In the genomic region with DNA sequence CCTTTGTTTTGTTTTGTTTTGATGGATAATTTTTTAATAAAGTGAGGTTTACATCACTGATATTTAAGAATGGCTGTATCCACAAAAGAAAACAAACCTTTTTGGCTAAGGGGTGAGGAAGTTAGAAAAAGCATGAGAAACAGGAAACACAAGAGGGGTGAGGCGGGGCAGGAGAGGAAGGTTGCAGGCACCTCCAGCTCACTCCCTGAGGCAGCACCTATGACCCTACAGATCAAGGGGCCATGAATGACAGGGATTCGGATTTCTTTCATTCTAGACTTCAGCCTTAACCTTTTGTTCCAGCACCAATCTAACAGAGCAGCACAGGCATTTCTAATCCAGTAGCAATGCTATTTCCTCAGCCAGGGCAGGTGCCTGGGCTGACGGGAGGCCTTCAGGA, we compare ENCODE assay signal across 23 cellular contexts. TPM values are rescaled to one million over a fixed set of nuclear protein-coding genes. Genes with fewer than 3 reads are reported as not detected.
"Had no signal": no experiment of that assay in that cellular context is flagged by ENCODE, and none has a peak within 500 bp of the region (broad histone marks: within the 10 kb centered on the region; RNA-seq: fewer than 3 reads in every experiment).

No MANE protein-coding gene starts in this region.

- H3K27me3 Mint-ChIP-seq: dendritic cell treated with granulocyte-macrophage colony-stimulating factor and Interleukin-4, amounts not matched to agents 40 ng/mL and 50 ng/mL, for 4 days; type B pancreatic cell had no signal

- ATAC-seq: effector memory CD8-positive, alpha-beta T cell; gastrocnemius medialis; sciatic nerve; stimulated activated naive B cell treated with anti-CD40 and anti-IgM and Interleukin-4, amounts not matched to agents 10 μg/mL and 1 μg/mL and 100 μg/mL, for 72 hours; stimulated activated naive CD8-positive, alpha-beta T cell treated with anti-CD3 and anti-CD28 coated beads, Interleukin-15, amount 100 ng/mL, for 72 hours had no signal

- H3K36me3 Mint-ChIP-seq: naive B cell; stimulated activated naive B cell treated with anti-CD40 and anti-IgM and Interleukin-4, amounts not matched to agents 10 μg/mL and 1 μg/mL and 100 μg/mL, for 72 hours; type B pancreatic cell had no signal

- H3K4me1 Mint-ChIP-seq: naive B cell; nephron; stimulated activated naive B cell treated with anti-CD40 and anti-IgM and Interleukin-4, amounts not matched to agents 10 μg/mL and 1 μg/mL and 100 μg/mL, for 72 hours; stimulated activated naive CD8-positive, alpha-beta T cell treated with anti-CD3 and anti-CD28 coated beads, Interleukin-15, amount 100 ng/mL, for 72 hours had no signal

- H3K27ac ChIP-seq: gastrocnemius medialis, neutrophil, spleen had no signal

- H3K4me3 Mint-ChIP-seq: dendritic cell treated with granulocyte-macrophage colony-stimulating factor and Interleukin-4, amounts not matched to agents 40 ng/mL and 50 ng/mL, for 4 days; effector memory CD8-positive, alpha-beta T cell; naive B cell; nephron; stimulated activated naive B cell treated with anti-CD40 and anti-IgM and Interleukin-4, amounts not matched to agents 10 μg/mL and 1 μg/mL and 100 μg/mL, for 72 hours; stimulated activated naive CD8-positive, alpha-beta T cell treated with anti-CD3 and anti-CD28 coated beads, Interleukin-15, amount 100 ng/mL, for 72 hours; type B pancreatic cell had no signal

- H3K4me3 ChIP-seq: gastrocnemius medialis, spleen had no signal

- H3K27ac Mint-ChIP-seq: dendritic cell treated with granulocyte-macrophage colony-stimulating factor and Interleukin-4, amounts not matched to agents 40 ng/mL and 50 ng/mL, for 4 days; effector memory CD8-positive, alpha-beta T cell; naive B cell; nephron; stimulated activated naive B cell treated with anti-CD40 and anti-IgM and Interleukin-4, amounts not matched to agents 10 μg/mL and 1 μg/mL and 100 μg/mL, for 72 hours; stimulated activated naive CD8-positive, alpha-beta T cell treated with anti-CD3 and anti-CD28 coated beads, Interleukin-15, amount 100 ng/mL, for 72 hours; type B pancreatic cell had no signal

- DNase-seq: effector memory CD8-positive, alpha-beta T cell; gastrocnemius medialis; glutamatergic neuron; mesendoderm; naive B cell; spleen; stimulated activated CD4-positive, alpha-beta T cell treated with anti-CD3 and anti-CD28 coated beads, Interleukin-15, amount 100 ng/mL, for 24 hours; stimulated activated CD4-positive, alpha-beta T cell treated with anti-CD3 and anti-CD28 coated beads, Interleukin-1b, Interleukin-23, amount 100 ng/mL, for 48 hours; stimulated activated CD4-positive, alpha-beta T cell treated with anti-CD3 and anti-CD28 coated beads, Interleukin-4, amount 100 ng/mL, for 4 hours; stimulated activated naive B cell treated with anti-CD40 and anti-IgM and Interleukin-4, amounts not matched to agents 10 μg/mL and 1 μg/mL and 100 μg/mL, for 72 hours; stimulated activated naive CD8-positive, alpha-beta T cell treated with anti-CD3 and anti-CD28 coated beads, Interleukin-15, amount 100 ng/mL, for 72 hours had no signal

- H3K9me3 Mint-ChIP-seq: nephron, type B pancreatic cell had no signal

RNA-seq across cellular contexts. Expression of gene CLCA4, which starts 4.4 kb away (rescaled TPM):
- total RNA-seq: epithelial cell of proximal tubule, fibroblast of villous mesenchyme, kidney epithelial cell, liver, lung microvascular endothelial cell, osteoblast, sciatic nerve, skeletal muscle tissue had no signal
